25 cellular contexts compared by ENCODE assay signal in the genomic region with DNA sequence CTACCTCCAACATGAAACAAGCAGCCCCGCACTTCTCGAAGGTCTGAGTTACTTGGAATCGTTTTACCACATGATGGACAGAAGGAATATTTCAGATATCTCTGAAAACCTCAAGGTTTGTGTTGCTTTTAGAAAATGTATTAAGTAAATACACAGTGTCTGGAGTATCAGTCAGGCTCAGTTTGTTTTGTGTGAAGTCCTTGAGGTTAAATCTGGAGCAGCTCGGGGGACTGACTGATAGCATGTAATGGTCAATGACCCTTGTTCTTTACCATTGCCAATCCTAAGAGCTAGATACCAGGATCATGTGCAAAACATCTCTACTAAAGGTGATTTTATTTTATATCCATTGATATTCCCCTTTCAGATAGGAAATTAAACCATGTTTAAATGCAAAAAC. TPM values are rescaled to one million over a fixed set of nuclear protein-coding genes. Genes with fewer than 3 reads are reported as not detected.
DNase-seq lines count a peak whose midpoint lies in the region; ATAC-seq and TF ChIP-seq lines count a peak whose summit lies in the region.
"Had no signal": no experiment of that assay in that cellular context is flagged by ENCODE, and none has a peak within 500 bp of the region (broad histone marks: within the 10 kb centered on the region; RNA-seq: fewer than 3 reads in every experiment).

No MANE protein-coding gene starts in this region.

- H3K36me3 Mint-ChIP-seq in activated naive CD8-positive, alpha-beta T cell: peaks cover 12% of the 10 kb centered on the region
- H3K36me3 Mint-ChIP-seq in activated naive CD8-positive, alpha-beta T cell treated with anti-CD3 and anti-CD28 coated beads, Interleukin-2, amount 50 U/mL, for 24 hours (ENCODE audit: low read depth): peaks cover 34% of the 10 kb centered on the region

- peaks cover 0 to 15% (median 0%) of the 10 kb centered on the region in 4 donors for H3K4me1 ChIP-seq in right lobe of liver

- no peak for ATAC-seq in activated naive CD8-positive, alpha-beta T cell treated with anti-CD3 and anti-CD28 coated beads, Interleukin-2, amount 50 U/mL, for 24 hours
- peak; percentile 61 to 69 (median 66) for ATAC-seq in right lobe of liver

- no peak for TF ChIP-seq POLR2A in right lobe of liver (IDR thresholded peaks at IDR 0.05)

- H3K9me3 Mint-ChIP-seq in activated naive CD8-positive, alpha-beta T cell (ENCODE audit: low read depth): no peaks in the 10 kb centered on the region
- H3K9me3 Mint-ChIP-seq in activated naive CD8-positive, alpha-beta T cell treated with anti-CD3 and anti-CD28 coated beads, Interleukin-2, amount 50 U/mL, for 24 hours: no peaks in the 10 kb centered on the region
- H3K9me3 Mint-ChIP-seq: CD4-positive, alpha-beta memory T cell had no signal

- WGBS in right lobe of liver (ENCODE audit: insufficient coverage, low coverage, low lambda C conversion rate, missing lambda C conversion rate): 61% methylated on average over 4 of the region's 4 CpGs

- H3K27ac ChIP-seq in right lobe of liver: no peak overlapping the region
- H3K27ac ChIP-seq: BLaER1 treated with 17β-estradiol and CSF1 and Interleukin-3, amounts not matched to agents 10 nM and 100 nM; KMS-11 had no signal

- H3K36me3 ChIP-seq in right lobe of liver: no peaks in the 10 kb centered on the region

- H3K4me1 Mint-ChIP-seq in activated naive CD8-positive, alpha-beta T cell (ENCODE audit: low read depth): peaks cover 24% of the 10 kb centered on the region
- H3K4me1 Mint-ChIP-seq in activated naive CD8-positive, alpha-beta T cell treated with anti-CD3 and anti-CD28 coated beads, Interleukin-2, amount 50 U/mL, for 24 hours: peaks cover 5% of the 10 kb centered on the region

- H3K27ac Mint-ChIP-seq in activated naive CD8-positive, alpha-beta T cell: peak overlapping the region; percentile 73
- H3K27ac Mint-ChIP-seq in activated naive CD8-positive, alpha-beta T cell treated with anti-CD3 and anti-CD28 coated beads, Interleukin-2, amount 50 U/mL, for 24 hours: no peak overlapping the region

- H3K27me3 ChIP-seq in right lobe of liver: no peaks in the 10 kb centered on the region
- H3K27me3 ChIP-seq: BLaER1 treated with 17β-estradiol and CSF1 and Interleukin-3, amounts not matched to agents 10 nM and 100 nM had no signal

- H3K27me3 Mint-ChIP-seq in activated naive CD8-positive, alpha-beta T cell: no peaks in the 10 kb centered on the region
- H3K27me3 Mint-ChIP-seq in activated naive CD8-positive, alpha-beta T cell treated with anti-CD3 and anti-CD28 coated beads, Interleukin-2, amount 50 U/mL, for 24 hours: no peaks in the 10 kb centered on the region
- H3K27me3 Mint-ChIP-seq: CD4-positive, alpha-beta memory T cell had no signal

- intact Hi-C loops in right lobe of liver (cut with DNase I): no loop called here

- no peaks in the 10 kb centered on the region for H3K9me3 ChIP-seq in right lobe of liver

- TF ChIP-seq CTCF in choroid plexus epithelial cell (conservative IDR thresholded peaks at IDR 0.05; ENCODE audit: low read depth, low read length) (no peak), right lobe of liver (IDR thresholded peaks at IDR 0.05) (no peak)

- DNase-seq in activated naive CD8-positive, alpha-beta T cell treated with anti-CD3 and anti-CD28 coated beads, Interleukin-2, amount 50 U/mL, for 24 hours: no peak
- DNase-seq in choroid plexus epithelial cell (ENCODE audit: low read depth) (peak; percentile 32), right lobe of liver (no peak), NCI-H2107 treated with DMSO at 0.1 percent for 48 hours (lab: John Stamatoyannopoulos, UW; ENCODE audit: unreplicated experiment) (no peak), NOMO-1 treated with DMSO at 0.1 percent for 48 hours (lab: John Stamatoyannopoulos, UW; ENCODE audit: unreplicated experiment) (no peak), SHP77 (lab: John Stamatoyannopoulos, UW) (no peak)
- DNase-seq: AML-193; CD4-positive, alpha-beta memory T cell; COR-L47; DMS79 treated with DMSO at 0.1 percent for 48 hours; GF-D8; GOT3; HCEC 1CT; IMR-90; NCI-H1048; NCI-H1417; NCI-H1694; NCI-H2029 treated with DMSO at 0.1 percent for 48 hours; NCI-H2227 treated with DMSO at 0.1 percent for 48 hours; NCI-H526 treated with DMSO at 0.1 percent for 48 hours; Right ventricle myocardium superior; RPMI8226 had no signal

- no peak overlapping the region for H3K4me3 ChIP-seq in choroid plexus epithelial cell (ENCODE audit: low read depth, low read length)
- H3K4me3 ChIP-seq in right lobe of liver: no peak overlapping the region
- H3K4me3 ChIP-seq: BLaER1 treated with 17β-estradiol and CSF1 and Interleukin-3, amounts not matched to agents 10 nM and 100 nM had no signal

- H3K4me3 Mint-ChIP-seq in activated naive CD8-positive, alpha-beta T cell: no peak overlapping the region
- H3K4me3 Mint-ChIP-seq in activated naive CD8-positive, alpha-beta T cell treated with anti-CD3 and anti-CD28 coated beads, Interleukin-2, amount 50 U/mL, for 24 hours: no peak overlapping the region
- H3K4me3 Mint-ChIP-seq: CD4-positive, alpha-beta memory T cell had no signal

RNA-seq across cellular contexts. Expression of gene LNPEP, which starts 26.9 kb away (rescaled TPM):
- total RNA-seq in right lobe of liver: 10 to 100 TPM in 2 of 6 experiments, 1 to 10 TPM in 4; 7.5 to 11.2 (median 9.9) TPM

RNA-seq across cellular contexts. Expression of gene ERAP2, which starts 32.7 kb away (rescaled TPM):
- total RNA-seq in right lobe of liver: 10 to 100 TPM in 2 of 6 experiments, 1 to 10 TPM in 4; 1.5 to 13.3 (median 8.4) TPM
